Comparison of ENCODE assay signal across 17 cellular contexts in genomic region chr3:123282461-123282860, GRCh38.
DNase-seq lines count a peak whose midpoint lies in the region; ATAC-seq and TF ChIP-seq lines count a peak whose summit lies in the region.
"Had no signal": no experiment of that assay in that cellular context is flagged by ENCODE, and none has a peak within 500 bp of the region (broad histone marks: within the 10 kb centered on the region; RNA-seq: fewer than 3 reads in every experiment).

No MANE protein-coding gene starts in this region.

- CTCF ChIA-PET in PC-9 (lab: Charles Lee), result no interaction called here

- H3K4me3 Mint-ChIP-seq in chondrocyte (ENCODE audit: unreplicated experiment), result no peak overlapping the region
- H3K4me3 Mint-ChIP-seq: CD4-positive, CD25-positive, alpha-beta regulatory T cell had no signal

- no peak overlapping the region for H3K4me3 ChIP-seq in lung
- H3K4me3 ChIP-seq in PC-9, result no peak overlapping the region
- H3K4me3 ChIP-seq: A549, SJCRH30 had no signal

- H3K27me3 ChIP-seq in lung (ENCODE audit: control insufficient read depth, insufficient read depth) (no peaks in the 10 kb centered on the region), PC-9 (ENCODE audit: insufficient read depth, low read depth) (no peaks in the 10 kb centered on the region)
- H3K27me3 ChIP-seq: SJCRH30 had no signal

- no peaks in the 10 kb centered on the region for H3K36me3 ChIP-seq in lung (ENCODE audit: control insufficient read depth in 2 of 2, insufficient read depth in 2 of 2, low read length in 2 of 2)
- no peaks in the 10 kb centered on the region for H3K36me3 ChIP-seq in PC-9 (ENCODE audit: low read depth)
- H3K36me3 ChIP-seq: SJCRH30 had no signal

- H3K4me1 Mint-ChIP-seq in chondrocyte (ENCODE audit: low read depth), result no peaks in the 10 kb centered on the region

- H3K27me3 Mint-ChIP-seq in chondrocyte (ENCODE audit: low read depth), result no peaks in the 10 kb centered on the region
- H3K27me3 Mint-ChIP-seq: CD4-positive, CD25-positive, alpha-beta regulatory T cell had no signal

- no peak for ATAC-seq in lung (ENCODE audit: insufficient read depth, low FRiP score)
- no peak for ATAC-seq in HG02798 (IDR thresholded peaks at IDR 0.05; ENCODE audit: poor library complexity, unreplicated experiment)
- ATAC-seq: A549 had no signal

- H3K79me2 ChIP-seq in PC-9 (ENCODE audit: low read depth), result no peaks in the 10 kb centered on the region

- no peaks in the 10 kb centered on the region for H3K9me3 Mint-ChIP-seq in chondrocyte (ENCODE audit: low read depth)

- no peaks in the 10 kb centered on the region for H3K9me3 ChIP-seq in lung (ENCODE audit: control insufficient read depth in 2 of 2, insufficient read depth in 1 of 2, low read length in 1 of 2)
- no peaks in the 10 kb centered on the region for H3K9me3 ChIP-seq in PC-9 (ENCODE audit: insufficient read depth, low read depth)
- H3K9me3 ChIP-seq: A549, SJCRH30 had no signal

- peak; percentile 4 for DNase-seq in AG20443 (ENCODE audit: low spot score)
- DNase-seq in GM13977 (ENCODE audit: low spot score), result peak; percentile 3
- peak; percentile 54 for DNase-seq in chondrocyte (ENCODE audit: low spot score)
- DNase-seq in lung (ENCODE audit: low spot score), result peak; percentile 26
- no peak for DNase-seq in PC-9
- no peak for DNase-seq in KG1 (lab: John Stamatoyannopoulos, UW)
- no peak for DNase-seq in NCI-H526 treated with DMSO at 0.1 percent for 48 hours (lab: John Stamatoyannopoulos, UW)
- DNase-seq: CD4-positive, CD25-positive, alpha-beta regulatory T cell; DMS79; GOT3; NCI-H1092; NCI-H1436 treated with DMSO at 0.1 percent for 48 hours; NCI-H1930; SJCRH30 had no signal

- H2AFZ ChIP-seq in PC-9, result no peak overlapping the region

- intact Hi-C loops in PC-9 (cut with micrococcal nuclease; ENCODE audit: unreplicated experiment), result no loop called here

- no peaks in the 10 kb centered on the region for H3F3A ChIP-seq in PC-9 (ENCODE audit: insufficient read depth, low read depth)

- 82 to 88% methylated on average over 8 of the region's 8 CpGs for WGBS in lung, 2 donors

- no peaks in the 10 kb centered on the region for H3K9me2 ChIP-seq in PC-9 (ENCODE audit: insufficient read depth)

- TF ChIP-seq CTCF in GM13977 (IDR thresholded peaks at IDR 0.05; ENCODE audit: extremely low read depth, insufficient read depth, missing control alignments) (no peak), chondrocyte (IDR thresholded peaks at IDR 0.05) (no peak), lung (IDR thresholded peaks at IDR 0.05; ENCODE audit: control extremely low read depth, extremely low read depth) (no peak), PC-9 (conservative IDR thresholded peaks at IDR 0.05) (no peak)

- H4K20me1 ChIP-seq in PC-9 (ENCODE audit: insufficient read depth), result no peaks in the 10 kb centered on the region; the same call in none of the 2 replicates

- in situ Hi-C loops in GM13977 (cut with MboI; ENCODE audit: low pct_unique_long_range_greater_than_20kb, low sequenced_read_pairs, unreplicated experiment), result no loop called here

- no peak overlapping the region for H3K27ac ChIP-seq in lung (ENCODE audit: low read depth in 1 of 2, low read length in 1 of 2)
- H3K27ac ChIP-seq in PC-9, result no peak overlapping the region
- H3K27ac ChIP-seq: A549, RWPE1, SJCRH30 had no signal

- BruUV-seq in PC-9 (replicated peaks; lab: Mats Ljungman, UMichigan), result no TSS peak

- no peak overlapping the region for H3K27ac Mint-ChIP-seq in chondrocyte (ENCODE audit: unreplicated experiment)

- peaks cover 3% of the 10 kb centered on the region for H3K36me3 Mint-ChIP-seq in chondrocyte (ENCODE audit: low read depth)

- H3K4me1 ChIP-seq in lung (ENCODE audit: control insufficient read depth in 2 of 2, insufficient read depth in 2 of 2, low read length in 2 of 2), result no peaks in the 10 kb centered on the region
- peaks cover 8% of the 10 kb centered on the region; the same call in 1 of the 2 replicates for H3K4me1 ChIP-seq in PC-9 (replicated peaks; ENCODE audit: insufficient read depth)
- H3K4me1 ChIP-seq: A549, SJCRH30 had no signal

- no peak overlapping the region for H3K4me2 ChIP-seq in PC-9
- H3K4me2 ChIP-seq: A549 had no signal

- POLR2A ChIA-PET in PC-9 (lab: Charles Lee; ENCODE audit: unreplicated experiment), result no interaction called here

Comparison
In these comparisons a context has a peak if more than half of its experiments do, and no peak if none do; other contexts are left out.
1. DNase-seq: peak in AG20443 (single experiment), GM13977 (single experiment), chondrocyte (single experiment) and lung (single experiment); none in PC-9 (0 of 2), KG1 (single experiment) and NCI-H526 treated with DMSO at 0.1 percent for 48 hours (single experiment).